Comparison of ENCODE assay signal across 18 cellular contexts in the genomic region with DNA sequence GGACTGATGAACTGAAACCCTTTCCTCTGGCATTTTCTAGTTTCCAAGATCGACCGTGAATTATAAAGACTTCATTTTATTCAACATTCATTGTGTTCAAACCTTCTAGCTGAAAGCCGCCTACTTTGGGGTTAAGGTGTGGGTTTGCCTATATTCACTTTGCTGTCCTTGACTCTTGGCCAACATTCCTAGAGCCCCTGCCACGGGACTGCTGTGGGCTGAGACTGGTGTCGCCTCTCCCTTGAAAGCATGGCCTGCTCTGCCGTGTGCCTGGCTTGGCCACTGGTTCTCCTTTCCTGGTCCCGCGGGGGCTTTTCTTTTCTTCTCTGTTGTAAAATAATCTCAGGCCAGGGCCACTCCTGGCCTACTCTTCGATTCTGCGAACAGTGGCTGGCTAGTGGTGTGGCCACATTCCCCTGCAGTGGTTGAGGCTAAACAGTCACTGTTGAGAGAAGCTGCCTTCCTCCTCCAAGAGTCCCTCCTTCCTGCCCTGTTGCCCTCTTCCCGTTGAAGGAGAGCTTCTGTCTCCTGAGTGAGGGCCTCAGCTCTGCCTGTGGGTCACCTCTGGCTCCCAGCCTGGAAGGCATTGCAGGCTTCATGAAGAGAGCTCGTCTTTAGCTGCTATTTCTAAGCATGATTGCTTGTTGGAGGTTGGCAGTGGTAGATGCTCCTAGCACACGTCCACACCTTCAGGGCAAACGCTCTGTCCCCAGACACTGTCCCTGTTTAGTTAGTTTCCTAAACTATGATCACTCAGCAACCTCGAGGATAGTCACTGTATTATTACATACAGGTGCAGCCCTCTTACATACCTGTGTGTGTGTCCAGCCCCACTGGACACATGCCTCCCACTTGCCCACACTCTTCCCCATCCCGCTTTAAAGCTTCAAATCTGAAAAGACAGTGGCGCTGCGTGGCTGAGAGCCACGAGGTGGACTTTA.
DNase-seq lines count a peak whose midpoint lies in the region; ATAC-seq, FAIRE-seq and TF ChIP-seq lines count a peak whose summit lies in the region.
"Had no signal": no experiment of that assay in that cellular context is flagged by ENCODE, and none has a peak within 500 bp of the region (broad histone marks: within the 10 kb centered on the region; RNA-seq: fewer than 3 reads in every experiment).

No MANE protein-coding gene starts in this region.

- intact Hi-C loops in IMR-90 (cut with micrococcal nuclease): no loop called here

- H3K79me1 ChIP-seq in IMR-90 (ENCODE audit: low read depth in 1 of 2, low read length in 2 of 2): peaks cover 47 to 91% of the 10 kb centered on the region in 2 experiments

- ATAC-seq in IMR-90 (ENCODE audit: low read depth) (peak; percentile 38), HG03457 (IDR thresholded peaks at IDR 0.05; ENCODE audit: unreplicated experiment) (no peak)
- no peak for ATAC-seq in natural killer cell treated with Interleukin-12 subunit alpha and Interleukin-12 subunit beta and Interleukin-15 and Interleukin-18, amount 100 ng/mL, for 72 hours
- ATAC-seq: activated CD4-positive, alpha-beta T cell treated with anti-CD3 and anti-CD28 coated beads for 36 hours had no signal

- peak overlapping the region; percentile 74 for H3K27ac ChIP-seq in BLaER1
- no peak overlapping the region for H3K27ac ChIP-seq in IMR-90 (ENCODE audit: insufficient read depth, low read length)

- H4K91ac ChIP-seq in IMR-90 (ENCODE audit: insufficient read depth, low read depth, low read length): no peak overlapping the region

- no peak overlapping the region for H3K56ac ChIP-seq in IMR-90 (ENCODE audit: extremely low read depth, insufficient read depth, low read length)

- H2AK5ac ChIP-seq in IMR-90 (ENCODE audit: low read depth, low read length): no peak overlapping the region

- H3K4me3 ChIP-seq in BLaER1: no peak overlapping the region
- H3K4me3 ChIP-seq in IMR-90 (ENCODE audit: insufficient read depth, low read depth, low read length): no peak overlapping the region
- H3K4me3 ChIP-seq in bronchial epithelial cell (ENCODE audit: low read depth, low read length): no peak overlapping the region
- H3K4me3 ChIP-seq: skin epidermis had no signal

- no peaks in the 10 kb centered on the region for H3K9me3 Mint-ChIP-seq in natural killer cell treated with Interleukin-12 subunit alpha and Interleukin-12 subunit beta and Interleukin-15 and Interleukin-18, amount 100 ng/mL, for 72 hours
- H3K9me3 Mint-ChIP-seq: activated T-cell treated with anti-CD3 and anti-CD28 coated beads, Interleukin-2, amount 50 U/mL, for 24 hours; stimulated activated naive CD8-positive, alpha-beta T cell treated with anti-CD3 and anti-CD28 coated beads, Interleukin-15, Interleukin-2, amounts not matched to agents 100 ng/mL and 50 ng/mL, for 24 hours had no signal

- H2BK15ac ChIP-seq in IMR-90 (ENCODE audit: low read depth, low read length): no peak overlapping the region

- H3K4ac ChIP-seq in IMR-90 (ENCODE audit: low read depth, low read length): no peak overlapping the region; the same call in 1 of the 2 replicates

- H2BK120ac ChIP-seq in IMR-90 (ENCODE audit: low read depth, low read length): no peak overlapping the region

- WGBS in IMR-90 (ENCODE audit: extremely low coverage in 2 of 2, insufficient read length in 1 of 2), 2 experiments: no CpG with 5 or more reads among the region's 19 CpGs

- peak overlapping the region; percentile 82 for H3K4me2 ChIP-seq in BLaER1
- H3K4me2 ChIP-seq in IMR-90 (ENCODE audit: low read depth, low read length): no peak overlapping the region

- H3K23ac ChIP-seq in IMR-90 (ENCODE audit: low read depth, low read length): no peak overlapping the region

- H2BK20ac ChIP-seq in IMR-90 (ENCODE audit: low read depth, low read length): no peak overlapping the region

- peak; percentile 77 for FAIRE-seq in bronchial epithelial cell (lab: Jason Lieb, UNC)
- FAIRE-seq: H54, RCC 7860 had no signal

- H2AK9ac ChIP-seq in IMR-90 (replicated peaks; ENCODE audit: low read depth, low read length, poor library complexity): no peak overlapping the region

- no peak overlapping the region for H4K5ac ChIP-seq in IMR-90 (ENCODE audit: low read depth, low read length)

- H3K9me1 ChIP-seq in IMR-90 (ENCODE audit: insufficient read depth, low read length): peaks cover 36% of the 10 kb centered on the region

- H4K20me1 ChIP-seq in BLaER1: peaks cover 100% of the 10 kb centered on the region
- peaks cover 64% of the 10 kb centered on the region for H4K20me1 ChIP-seq in IMR-90 (ENCODE audit: insufficient read depth, low read length)

- H3K9me3 ChIP-seq in BLaER1: no peaks in the 10 kb centered on the region
- no peaks in the 10 kb centered on the region for H3K9me3 ChIP-seq in IMR-90 (ENCODE audit: control insufficient read depth, insufficient read depth, low read length)

- H3K4me1 ChIP-seq in BLaER1 (peaks cover 100% of the 10 kb centered on the region), IMR-90 (ENCODE audit: control insufficient read depth, insufficient read depth, low read length) (peaks cover 8% of the 10 kb centered on the region; the same call in 1 of the 2 replicates)

- TF ChIP-seq CTCF in IMR-90 (conservative IDR thresholded peaks at IDR 0.05; ENCODE audit: low read depth, low read length) (no peak), bronchial epithelial cell (IDR thresholded peaks at IDR 0.05; ENCODE audit: insufficient read depth, low read length, severe bottlenecking) (no peak)

- DNase-seq in IMR-90 (no peak), bronchial epithelial cell (ENCODE audit: low read depth) (no peak), epidermal melanocyte (ENCODE audit: insufficient read length, low spot score) (no peak), NCI-H1048 (lab: John Stamatoyannopoulos, UW) (no peak), DMS53 treated with DMSO at 0.1 percent for 48 hours (lab: John Stamatoyannopoulos, UW; ENCODE audit: unreplicated experiment) (no peak)
- DNase-seq in natural killer cell treated with Interleukin-12 subunit alpha and Interleukin-12 subunit beta and Interleukin-15 and Interleukin-18, amount 100 ng/mL, for 72 hours (ENCODE audit: low spot score): no peak
- DNase-seq: activated CD4-positive, alpha-beta T cell treated with anti-CD3 and anti-CD28 coated beads for 36 hours; activated T-cell treated with anti-CD3 and anti-CD28 coated beads, Interleukin-2, amount 50 U/mL, for 24 hours; KBM-7; NCI-H1436; NCI-H510A; T-helper 1 cell had no signal

- H3K18ac ChIP-seq in IMR-90 (ENCODE audit: low read depth, low read length): no peak overlapping the region

- H4K8ac ChIP-seq in IMR-90 (ENCODE audit: low read depth in 2 of 2, low read length in 2 of 2): no peak overlapping the region

- H3K36me3 Mint-ChIP-seq in natural killer cell treated with Interleukin-12 subunit alpha and Interleukin-12 subunit beta and Interleukin-15 and Interleukin-18, amount 100 ng/mL, for 72 hours: no peaks in the 10 kb centered on the region

- H3K14ac ChIP-seq in IMR-90 (replicated peaks; ENCODE audit: low read depth, low read length): 0 out of 2 replicates have a peak overlapping the region, but pooled peaks have one; percentile 45

- dilution Hi-C loops in IMR-90 (cut with HindIII; ENCODE audit: low sequenced_read_pairs, unreplicated experiment): no loop called here

- peak overlapping the region; percentile 38 to 91 for H3K27ac Mint-ChIP-seq in natural killer cell treated with Interleukin-12 subunit alpha and Interleukin-12 subunit beta and Interleukin-15 and Interleukin-18, amount 100 ng/mL, for 72 hours
- H3K27ac Mint-ChIP-seq: activated CD4-positive, alpha-beta T cell treated with anti-CD3 and anti-CD28 coated beads for 36 hours had no signal

- no peak for TF ChIP-seq RAD21 in IMR-90 (IDR thresholded peaks at IDR 0.05; ENCODE audit: low read length)

- no peak overlapping the region for H3K4me3 Mint-ChIP-seq in natural killer cell treated with Interleukin-12 subunit alpha and Interleukin-12 subunit beta and Interleukin-15 and Interleukin-18, amount 100 ng/mL, for 72 hours
- H3K4me3 Mint-ChIP-seq: activated CD4-positive, alpha-beta T cell treated with anti-CD3 and anti-CD28 coated beads for 36 hours; activated T-cell treated with anti-CD3 and anti-CD28 coated beads, Interleukin-2, amount 50 U/mL, for 24 hours; stimulated activated naive CD8-positive, alpha-beta T cell treated with anti-CD3 and anti-CD28 coated beads, Interleukin-15, Interleukin-2, amounts not matched to agents 100 ng/mL and 50 ng/mL, for 24 hours had no signal

- CTCF ChIA-PET in IMR-90 (lab: Yijun Ruan, JAX): no interaction called here

- H2AFZ ChIP-seq in IMR-90 (replicated peaks; ENCODE audit: low read length, poor library complexity): no peak overlapping the region

- H3K27me3 ChIP-seq in BLaER1 (no peaks in the 10 kb centered on the region), IMR-90 (ENCODE audit: control insufficient read depth, insufficient read depth, low read length) (no peaks in the 10 kb centered on the region), bronchial epithelial cell (ENCODE audit: control insufficient read depth, insufficient read depth, low read length) (no peaks in the 10 kb centered on the region)

- BruUV-seq in IMR-90 (replicated peaks; lab: Mats Ljungman, UMichigan): no TSS peak

- peak overlapping the region; percentile 67 for H3K9ac ChIP-seq in BLaER1
- no peak overlapping the region for H3K9ac ChIP-seq in IMR-90 (ENCODE audit: low read depth, low read length)

- H3K36me3 ChIP-seq in BLaER1 (peaks cover 54% of the 10 kb centered on the region), IMR-90 (ENCODE audit: control insufficient read depth, insufficient read depth, low read length) (no peaks in the 10 kb centered on the region), bronchial epithelial cell (ENCODE audit: control insufficient read depth, insufficient read depth, low read length) (peaks cover 2% of the 10 kb centered on the region)

- POLR2A ChIA-PET in IMR-90 (lab: Charles Lee; ENCODE audit: unreplicated experiment): no interaction called here

- H3K27me3 Mint-ChIP-seq in natural killer cell treated with Interleukin-12 subunit alpha and Interleukin-12 subunit beta and Interleukin-15 and Interleukin-18, amount 100 ng/mL, for 72 hours: no peaks in the 10 kb centered on the region
- H3K27me3 Mint-ChIP-seq: activated CD4-positive, alpha-beta T cell treated with anti-CD3 and anti-CD28 coated beads for 36 hours; activated T-cell treated with anti-CD3 and anti-CD28 coated beads, Interleukin-2, amount 50 U/mL, for 24 hours; stimulated activated naive CD8-positive, alpha-beta T cell treated with anti-CD3 and anti-CD28 coated beads, Interleukin-15, Interleukin-2, amounts not matched to agents 100 ng/mL and 50 ng/mL, for 24 hours had no signal

- H2BK5ac ChIP-seq in IMR-90 (ENCODE audit: low read depth, low read length, poor library complexity, severe bottlenecking): no peak overlapping the region

- H3K4me1 Mint-ChIP-seq in natural killer cell treated with Interleukin-12 subunit alpha and Interleukin-12 subunit beta and Interleukin-15 and Interleukin-18, amount 100 ng/mL, for 72 hours (ENCODE audit: low read depth in 2 of 2): peaks cover 63 to 71% of the 10 kb centered on the region in 2 donors

- in situ Hi-C loops in IMR-90 (cut with MboI; ENCODE audit: low sequenced_read_pairs): no loop called here

- TF ChIP-seq POLR2A in IMR-90 (IDR thresholded peaks at IDR 0.05; ENCODE audit: low read depth, low read length): no peak

TF ChIP-seq in IMR-90, 13 proteins besides CTCF, POLR2A, EP300 and RAD21 (continues in another document):
- TF ChIP-seq RFX5 (IDR thresholded peaks at IDR 0.05; ENCODE audit: low read depth, low read length): no peak
- TF ChIP-seq MXI1 (IDR thresholded peaks at IDR 0.05; ENCODE audit: borderline replicate concordance, low read depth, low read length): no peak
